Comparison of ENCODE assay signal across 22 cellular contexts in the genomic region with DNA sequence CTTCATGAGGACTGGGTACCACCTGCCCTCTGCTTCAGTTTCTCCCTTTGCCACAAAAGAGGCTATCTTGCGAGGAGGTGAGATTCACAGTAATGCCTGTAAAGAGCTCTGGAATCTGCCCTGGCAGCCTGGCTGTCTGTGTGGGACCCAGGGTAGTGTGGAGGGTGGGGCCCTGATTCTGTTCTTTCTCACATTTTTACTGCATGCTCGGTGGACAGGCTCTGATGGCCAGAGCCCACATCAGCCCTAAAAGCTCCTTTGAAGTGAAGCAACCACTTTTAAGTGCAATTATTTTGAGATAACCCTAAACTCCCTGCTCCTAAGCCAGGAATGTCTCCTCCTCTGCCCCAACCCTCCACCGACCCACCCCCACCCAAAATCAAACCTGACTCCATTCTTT.
DNase-seq lines count a peak whose midpoint lies in the region; ATAC-seq and TF ChIP-seq lines count a peak whose summit lies in the region.
"Had no signal": no experiment of that assay in that cellular context is flagged by ENCODE, and none has a peak within 500 bp of the region (broad histone marks: within the 10 kb centered on the region; RNA-seq: fewer than 3 reads in every experiment).

No MANE protein-coding gene starts in this region.

- ATAC-seq in Right ventricle myocardium inferior: no peak
- ATAC-seq in Right ventricle myocardium superior (ENCODE audit: poor library complexity): no peak
- ATAC-seq in omental fat pad (ENCODE audit: low FRiP score): peak; percentile 42
- ATAC-seq in stimulated activated naive B cell treated with anti-CD40 and anti-IgM and Interleukin-4, amounts not matched to agents 10 μg/mL and 1 μg/mL and 100 μg/mL, for 72 hours (replicated peaks): no peak
- no peak for ATAC-seq in GM18519 (IDR thresholded peaks at IDR 0.05; ENCODE audit: low FRiP score, unreplicated experiment)
- ATAC-seq: activated naive CD4-positive, alpha-beta T cell treated with anti-CD3 and anti-CD28 coated beads, Interleukin-2, amount 50 U/mL, for 72 hours; pancreas; T-cell had no signal

- no peaks in the 10 kb centered on the region for H3K36me3 Mint-ChIP-seq in stimulated activated naive B cell treated with anti-CD40 and anti-IgM and Interleukin-4, amounts not matched to agents 10 μg/mL and 1 μg/mL and 100 μg/mL, for 72 hours
- H3K36me3 Mint-ChIP-seq: activated naive CD4-positive, alpha-beta T cell treated with anti-CD3 and anti-CD28 coated beads, Interleukin-2, amount 50 U/mL, for 72 hours; T-cell had no signal

- DNase-seq in Right ventricle myocardium inferior (ENCODE audit: missing footprints) (peak; percentile 28), Right ventricle myocardium superior (no peak), left ventricle myocardium inferior (no peak), omental fat pad (ENCODE audit: low spot score) (no peak), T-helper 9 cell (no peak), WERI-Rb-1 (no peak)
- DNase-seq in stimulated activated naive B cell treated with anti-CD40 and anti-IgM and Interleukin-4, amounts not matched to agents 10 μg/mL and 1 μg/mL and 100 μg/mL, for 72 hours: no peak
- DNase-seq: activated CD4-positive, alpha-beta T cell treated with anti-CD3 and anti-CD28 coated beads, Interleukin-2, amount 10 ng/mL, durations not matched to agents 24 days and 14 days; lower lobe of right lung; MM.1S; NCI-H2171 treated with DMSO at 0.1 percent for 48 hours; NCI-H69; pancreas; stimulated activated CD4-positive, alpha-beta T cell treated with anti-CD3 and anti-CD28 coated beads, Interleukin-2, amount 100 ng/mL, for 24 hours; stimulated activated naive CD4-positive, alpha-beta T cell; T-cell; transverse colon had no signal

- H3K27ac ChIP-seq in left ventricle myocardium inferior (replicated peaks): peak overlapping the region; percentile 58
- H3K27ac ChIP-seq in WERI-Rb-1: no peak overlapping the region
- H3K27ac ChIP-seq: BLaER1, HL-60, pancreas had no signal

- no peak overlapping the region for H3K4me3 Mint-ChIP-seq in stimulated activated naive B cell treated with anti-CD40 and anti-IgM and Interleukin-4, amounts not matched to agents 10 μg/mL and 1 μg/mL and 100 μg/mL, for 72 hours
- H3K4me3 Mint-ChIP-seq: activated CD4-positive, alpha-beta T cell treated with anti-CD3 and anti-CD28 coated beads, Interleukin-2, amount 10 ng/mL, durations not matched to agents 24 days and 14 days; T-cell had no signal

- no peak overlapping the region for H3K27ac Mint-ChIP-seq in stimulated activated naive B cell treated with anti-CD40 and anti-IgM and Interleukin-4, amounts not matched to agents 10 μg/mL and 1 μg/mL and 100 μg/mL, for 72 hours
- H3K27ac Mint-ChIP-seq: activated CD4-positive, alpha-beta T cell treated with anti-CD3 and anti-CD28 coated beads, Interleukin-2, amount 10 ng/mL, durations not matched to agents 24 days and 14 days; activated naive CD4-positive, alpha-beta T cell treated with anti-CD3 and anti-CD28 coated beads, Interleukin-2, amount 50 U/mL, for 72 hours; T-cell had no signal

- H3K4me3 ChIP-seq in left ventricle myocardium inferior (no peak overlapping the region), WERI-Rb-1 (ENCODE audit: low read depth, low read length) (no peak overlapping the region)
- H3K4me3 ChIP-seq: ascending aorta, BLaER1, lower lobe of right lung, pancreas, transverse colon had no signal

- H3K36me3 ChIP-seq in left ventricle myocardium inferior (no peaks in the 10 kb centered on the region), WERI-Rb-1 (no peaks in the 10 kb centered on the region)
- H3K36me3 ChIP-seq: ascending aorta, BLaER1, lower lobe of right lung, pancreas, transverse colon had no signal

- intact Hi-C loops in Right ventricle myocardium inferior (cut with DNase I) (no loop called here), Right ventricle myocardium superior (cut with DNase I) (no loop called here), left ventricle myocardium inferior (cut with micrococcal nuclease) (no loop called here)

- peaks cover 6 to 21% of the 10 kb centered on the region in 2 donors for H3K27me3 Mint-ChIP-seq in stimulated activated naive B cell treated with anti-CD40 and anti-IgM and Interleukin-4, amounts not matched to agents 10 μg/mL and 1 μg/mL and 100 μg/mL, for 72 hours

- peaks cover 23% of the 10 kb centered on the region for H3K4me1 ChIP-seq in left ventricle myocardium inferior
- H3K4me1 ChIP-seq: ascending aorta, BLaER1, lower lobe of right lung, pancreas had no signal

- H3K27me3 ChIP-seq in left ventricle myocardium inferior (ENCODE audit: low read depth) (no peaks in the 10 kb centered on the region), WERI-Rb-1 (ENCODE audit: insufficient read depth, low read depth, severe bottlenecking) (no peaks in the 10 kb centered on the region)
- H3K27me3 ChIP-seq: ascending aorta, BLaER1, pancreas had no signal

- TF ChIP-seq CTCF in left ventricle myocardium inferior (IDR thresholded peaks at IDR 0.05; ENCODE audit: borderline replicate concordance) (no peak), omental fat pad (IDR thresholded peaks at IDR 0.05) (no peak), WERI-Rb-1 (IDR thresholded peaks at IDR 0.05; ENCODE audit: low read depth, low read length) (no peak)

- peaks cover 0 to 2% of the 10 kb centered on the region in 2 donors for H3K9me3 Mint-ChIP-seq in stimulated activated naive B cell treated with anti-CD40 and anti-IgM and Interleukin-4, amounts not matched to agents 10 μg/mL and 1 μg/mL and 100 μg/mL, for 72 hours
- H3K9me3 Mint-ChIP-seq: activated CD4-positive, alpha-beta T cell treated with anti-CD3 and anti-CD28 coated beads, Interleukin-2, amount 10 ng/mL, durations not matched to agents 24 days and 14 days; activated naive CD4-positive, alpha-beta T cell treated with anti-CD3 and anti-CD28 coated beads, Interleukin-2, amount 50 U/mL, for 72 hours; T-cell had no signal

- H3K9me3 ChIP-seq in left ventricle myocardium inferior (replicated peaks): no peaks in the 10 kb centered on the region
- H3K9me3 ChIP-seq in WERI-Rb-1 (ENCODE audit: severe bottlenecking): no peaks in the 10 kb centered on the region
- H3K9me3 ChIP-seq: ascending aorta, BLaER1, lower lobe of right lung, pancreas, transverse colon had no signal

- no peaks in the 10 kb centered on the region for H3K4me1 Mint-ChIP-seq in stimulated activated naive B cell treated with anti-CD40 and anti-IgM and Interleukin-4, amounts not matched to agents 10 μg/mL and 1 μg/mL and 100 μg/mL, for 72 hours
- H3K4me1 Mint-ChIP-seq: activated CD4-positive, alpha-beta T cell treated with anti-CD3 and anti-CD28 coated beads, Interleukin-2, amount 10 ng/mL, durations not matched to agents 24 days and 14 days; T-cell had no signal
